8 cellular contexts compared by ENCODE assay signal in genomic region chr19:9406798-9407352, GRCh38. TPM values are rescaled to one million over a fixed set of nuclear protein-coding genes. Genes with fewer than 3 reads are reported as not detected.
DNase-seq lines count a peak whose midpoint lies in the region; ATAC-seq and TF ChIP-seq lines count a peak whose summit lies in the region.

No MANE protein-coding gene starts in this region.

- peaks cover 50% of the 10 kb centered on the region for H3K9me3 ChIP-seq in AG04450 (ENCODE audit: control insufficient read depth, insufficient read depth, low read length)
- peaks cover 56 to 72% of the 10 kb centered on the region in 2 donors for H3K9me3 ChIP-seq in duodenal mucosa (ENCODE audit: control insufficient read depth in 1 of 2, low read length in 2 of 2)
- peaks cover 16 to 55% of the 10 kb centered on the region in 2 donors for H3K9me3 ChIP-seq in muscle layer of duodenum (ENCODE audit: control insufficient read depth in 1 of 2, low read length in 2 of 2)

- H3K9ac ChIP-seq in duodenal mucosa (ENCODE audit: low read depth in 1 of 2, low read length in 2 of 2): no peak overlapping the region

- DNase-seq in AG04450 (ENCODE audit: low read depth, low spot score): peak; percentile 55
- DNase-seq in HuH-7.5 (ENCODE audit: low spot score): peak; percentile 38
- DNase-seq in activated CD4-positive, alpha-beta T cell treated with anti-CD3 and anti-CD28 coated beads for 4 hours: peak; percentile 16 to 45
- peak; percentile 42 for DNase-seq in stimulated activated naive CD4-positive, alpha-beta T cell treated with Interleukin-2 at 50 U/mL for 16 hours (lab: John Stamatoyannopoulos, UW)
- no peak for DNase-seq in NOMO-1 (lab: John Stamatoyannopoulos, UW; ENCODE audit: unreplicated experiment in 2 of 2)

- TF ChIP-seq CTCF in AG04450 (IDR thresholded peaks at IDR 0.05; ENCODE audit: low read depth, low read length): no peak

- H3K27me3 ChIP-seq in AG04450 (ENCODE audit: control insufficient read depth, insufficient read depth, low read length) (no peaks in the 10 kb centered on the region), duodenal mucosa (ENCODE audit: control insufficient read depth in 1 of 2, insufficient read depth in 2 of 2, low read length in 2 of 2) (no peaks in the 10 kb centered on the region), muscle layer of duodenum (ENCODE audit: low read depth, low read length) (no peaks in the 10 kb centered on the region)

- no peaks in the 10 kb centered on the region for H3K36me3 ChIP-seq in duodenal mucosa (ENCODE audit: control insufficient read depth in 1 of 2, insufficient read depth in 2 of 2, low read length in 2 of 2)
- no peaks in the 10 kb centered on the region for H3K36me3 ChIP-seq in muscle layer of duodenum (ENCODE audit: control insufficient read depth in 1 of 2, insufficient read depth in 2 of 2, low read length in 2 of 2)

- H3K27ac ChIP-seq in AG04450 (ENCODE audit: low read depth, low read length): peak overlapping the region; percentile 61
- H3K27ac ChIP-seq in duodenal mucosa (ENCODE audit: low read depth, low read length): no peak overlapping the region
- no peak overlapping the region for H3K27ac ChIP-seq in muscle layer of duodenum (ENCODE audit: low read length)

- POLR2A ChIA-PET in AG04450 (lab: Yijun Ruan, JAX): interaction anchor here (0.7 kb wide), 1 partner anchor 28 kb away, joined by 4 read pairs; the partner anchor contains the start of gene ZNF266

- H3K4me3 ChIP-seq in AG04450 (ENCODE audit: low read depth, low read length): peak overlapping the region; percentile 89
- H3K4me3 ChIP-seq in duodenal mucosa (ENCODE audit: low read depth in 1 of 2, low read length in 2 of 2): peak overlapping the region; percentile 64 to 71
- peak overlapping the region; percentile 64 to 73 for H3K4me3 ChIP-seq in muscle layer of duodenum (ENCODE audit: low read depth in 1 of 2, low read length in 2 of 2)

- no peak for ATAC-seq in GM21423 (IDR thresholded peaks at IDR 0.05; ENCODE audit: unreplicated experiment)

- CTCF ChIA-PET in AG04450 (lab: Charles Lee): no interaction called here

- H3K4me1 ChIP-seq in duodenal mucosa (ENCODE audit: control insufficient read depth in 1 of 2, insufficient read depth in 2 of 2, low read length in 2 of 2): no peaks in the 10 kb centered on the region
- H3K4me1 ChIP-seq in muscle layer of duodenum (ENCODE audit: control insufficient read depth in 1 of 2, insufficient read depth in 2 of 2, low read length in 2 of 2): no peaks in the 10 kb centered on the region

RNA-seq across cellular contexts. Expression of gene ZNF266, which starts 28.5 kb away (rescaled TPM):
- polyA plus RNA-seq in AG04450 (2011; rRNA removed): 21.3 and 29.0 TPM in 2 replicates
- polyA minus RNA-seq in AG04450 (2011; rRNA and poly(A)+ RNA removed): 7.8 and 11.3 TPM in 2 replicates

RNA-seq across cellular contexts. Expression of gene ZNF177, which starts 44.1 kb away (rescaled TPM):
- polyA plus RNA-seq in AG04450 (2011; rRNA removed): 2.3 and 3.3 TPM in 2 replicates
- 1.1 and 1.2 TPM in 2 replicates for polyA minus RNA-seq in AG04450 (2011; rRNA and poly(A)+ RNA removed)

Comparison
In these comparisons a context has a peak if more than half of its experiments do, and no peak if none do; other contexts are left out.
1. DNase-seq: peak in AG04450 (single experiment), HuH-7.5 (single experiment), activated CD4-positive, alpha-beta T cell treated with anti-CD3 and anti-CD28 coated beads for 4 hours (2 of 2) and stimulated activated naive CD4-positive, alpha-beta T cell treated with Interleukin-2 at 50 U/mL for 16 hours (single experiment); none in NOMO-1 (0 of 2).
2. Peak in every context shown above with its lines, with median percentiles within 50 percentile points of each other: H3K4me3 ChIP-seq.